ENCODE assay signal across 15 cellular contexts in the genomic region with DNA sequence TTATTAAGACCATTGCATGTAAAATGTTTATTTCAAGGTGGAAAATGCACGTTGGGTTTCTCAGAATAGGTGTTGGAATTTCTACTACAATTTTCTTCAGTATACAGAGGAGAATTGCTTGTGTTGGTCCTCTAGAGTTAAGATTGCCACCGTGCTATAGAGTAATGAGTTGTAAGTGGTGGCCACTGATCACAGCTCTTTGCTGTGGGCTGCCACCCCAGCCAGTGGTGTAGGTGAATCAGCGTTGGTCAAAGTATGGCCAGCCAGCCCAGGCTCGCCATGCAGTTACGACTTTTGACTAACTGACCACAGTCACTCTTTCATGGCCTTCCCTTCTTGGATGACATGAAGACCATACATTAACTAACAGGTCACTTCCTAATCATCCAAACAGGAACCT. TPM values are rescaled to one million over a fixed set of nuclear protein-coding genes. Genes with fewer than 3 reads are reported as not detected.
DNase-seq lines count a peak whose midpoint lies in the region; ATAC-seq, FAIRE-seq and TF ChIP-seq lines count a peak whose summit lies in the region.
"Had no signal": no experiment of that assay in that cellular context is flagged by ENCODE, and none has a peak within 500 bp of the region (broad histone marks: within the 10 kb centered on the region; RNA-seq: fewer than 3 reads in every experiment).

No MANE protein-coding gene starts in this region.

- H3K36me3 ChIP-seq in Karpas-422 (ENCODE audit: insufficient read depth, low read length) (no peaks in the 10 kb centered on the region), neutrophil (no peaks in the 10 kb centered on the region)
- H3K36me3 ChIP-seq: BLaER1 had no signal

- H3K9me2 ChIP-seq in Karpas-422 (replicated peaks; ENCODE audit: insufficient read depth, low read length), result no peaks in the 10 kb centered on the region

- H3K9ac ChIP-seq in Karpas-422 (ENCODE audit: low read length), result no peak overlapping the region
- H3K9ac ChIP-seq: BLaER1, GM23248 had no signal

- H2AFZ ChIP-seq in Karpas-422 (ENCODE audit: low read length), result no peak overlapping the region
- H2AFZ ChIP-seq: GM23248 had no signal

- H3K27me3 ChIP-seq in Karpas-422 (ENCODE audit: low read length) (no peaks in the 10 kb centered on the region), neutrophil (no peaks in the 10 kb centered on the region)
- H3K27me3 ChIP-seq: BLaER1 had no signal

- ATAC-seq in GM18511 (IDR thresholded peaks at IDR 0.05; ENCODE audit: unreplicated experiment), result no peak
- ATAC-seq in GM19324 (IDR thresholded peaks at IDR 0.05; ENCODE audit: low FRiP score, unreplicated experiment), result no peak
- ATAC-seq: HCT116 had no signal

- peak; percentile 39 for DNase-seq in CD1c-positive myeloid dendritic cell (ENCODE audit: extremely low spot score)
- no peak for DNase-seq in Karpas-422
- peak; percentile 11 for DNase-seq in RCC 7860 (ENCODE audit: low spot score)
- no peak for DNase-seq in OCI-M1 (lab: John Stamatoyannopoulos, UW)
- DNase-seq: CD4-positive, CD25-positive, alpha-beta regulatory T cell; DMS53; GF-D8; GM23248 had no signal

- H4K20me1 ChIP-seq in Karpas-422 (ENCODE audit: insufficient read depth, low read depth, low read length), result no peaks in the 10 kb centered on the region
- H4K20me1 ChIP-seq: BLaER1 had no signal

- TF ChIP-seq CTCF in neutrophil (IDR thresholded peaks at IDR 0.05), result no peak

- H3K4me2 ChIP-seq in Karpas-422 (ENCODE audit: low read depth, low read length, poor library complexity, severe bottlenecking), result no peak overlapping the region
- H3K4me2 ChIP-seq: BLaER1 had no signal

- H3K9me3 ChIP-seq in Karpas-422 (ENCODE audit: low read length) (no peaks in the 10 kb centered on the region), neutrophil (no peaks in the 10 kb centered on the region)

- H3K4me1 ChIP-seq in Karpas-422 (ENCODE audit: low read length) (peaks cover 40% of the 10 kb centered on the region), neutrophil (ENCODE audit: control insufficient read depth in 1 of 2, insufficient read depth in 1 of 2, low read depth in 1 of 2, low read length in 1 of 2) (peaks cover 46 to 47% of the 10 kb centered on the region in 2 experiments)

- FAIRE-seq in RCC 7860 (lab: Jason Lieb, UNC), result no peak
- FAIRE-seq: A204.1, H54 had no signal

- H3K79me2 ChIP-seq in Karpas-422 (ENCODE audit: low read length), result no peaks in the 10 kb centered on the region

- H3K4me3 ChIP-seq in Karpas-422 (ENCODE audit: low read length) (no peak overlapping the region), neutrophil (ENCODE audit: low read depth in 1 of 2, low read length in 1 of 2) (peak overlapping the region; percentile 65 to 71)
- H3K4me3 ChIP-seq: BLaER1, GM23248 had no signal

- H3K27ac ChIP-seq in Karpas-422 (ENCODE audit: low read length) (peak overlapping the region; percentile 98; the same call in 1 of the 2 replicates), neutrophil (peak overlapping the region; percentile 99)
- H3K27ac ChIP-seq: BLaER1, GM23248 had no signal

RNA-seq across cellular contexts. Expression of gene PRKAR1A, which starts 12.6 kb away (rescaled TPM):
- total RNA-seq in Karpas-422 (2014; rRNA removed; shearing (Covaris generic); ENCODE audit: low replicate concordance), result 201 and 234 TPM in 2 replicates

RNA-seq across cellular contexts. Expression of gene WIPI1, which starts 42.3 kb away (rescaled TPM):
- total RNA-seq in Karpas-422 (2014; rRNA removed; shearing (Covaris generic); ENCODE audit: low replicate concordance), result 28.7 and 33.0 TPM in 2 replicates

Comparison
In these comparisons a context has a peak if more than half of its experiments do, and no peak if none do; other contexts are left out.
1. DNase-seq: peak in CD1c-positive myeloid dendritic cell (single experiment) and RCC 7860 (single experiment); none in Karpas-422 (single experiment) and OCI-M1 (single experiment).